Comparison of ENCODE assay signal across 1 cellular context in the genomic region with DNA sequence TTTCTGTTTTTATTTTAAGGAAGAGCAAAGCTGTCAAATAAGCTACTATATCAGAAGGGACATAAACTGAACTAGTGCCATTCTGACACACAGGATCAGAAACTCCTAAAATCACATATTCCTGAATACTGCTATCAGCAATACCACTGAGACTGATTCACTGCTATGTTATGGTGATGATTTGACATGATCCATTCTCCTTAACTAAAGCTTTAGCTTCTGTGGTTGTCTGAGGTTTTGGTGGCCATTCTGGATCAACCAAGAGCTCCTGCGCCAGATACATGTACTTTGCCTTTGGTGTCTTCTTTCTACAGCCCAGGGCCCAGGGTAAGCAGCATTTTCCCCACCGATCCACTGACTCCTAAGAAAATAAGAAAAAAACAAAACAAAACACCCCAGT.
TF ChIP-seq lines count a peak whose summit lies in the region.

No MANE protein-coding gene starts in this region.

TF ChIP-seq in IMR-90, 13 proteins besides CTCF, POLR2A, EP300 and RAD21 (continued from another document):
- no peak for TF ChIP-seq MAZ (IDR thresholded peaks at IDR 0.05; ENCODE audit: borderline replicate concordance, low read depth, low read length)
- TF ChIP-seq CHD1 (IDR thresholded peaks at IDR 0.05; ENCODE audit: low read depth, low read length), result no peak
- no peak for TF ChIP-seq RFX5 (IDR thresholded peaks at IDR 0.05; ENCODE audit: low read depth, low read length)
- TF ChIP-seq, protein P1, sequence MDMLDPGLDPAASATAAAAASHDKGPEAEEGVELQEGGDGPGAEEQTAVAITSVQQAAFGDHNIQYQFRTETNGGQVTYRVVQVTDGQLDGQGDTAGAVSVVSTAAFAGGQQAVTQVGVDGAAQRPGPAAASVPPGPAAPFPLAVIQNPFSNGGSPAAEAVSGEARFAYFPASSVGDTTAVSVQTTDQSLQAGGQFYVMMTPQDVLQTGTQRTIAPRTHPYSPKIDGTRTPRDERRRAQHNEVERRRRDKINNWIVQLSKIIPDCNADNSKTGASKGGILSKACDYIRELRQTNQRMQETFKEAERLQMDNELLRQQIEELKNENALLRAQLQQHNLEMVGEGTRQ (IDR thresholded peaks at IDR 0.05; ENCODE audit: low read depth, low read length), result no peak
- no peak for TF ChIP-seq MAFK (IDR thresholded peaks at IDR 0.05; ENCODE audit: low read depth, low read length)
- TF ChIP-seq BHLHE40 (IDR thresholded peaks at IDR 0.05; ENCODE audit: low read depth, low read length), result no peak
- TF ChIP-seq FOS (IDR thresholded peaks at IDR 0.05; ENCODE audit: low read depth, low read length), result no peak
- TF ChIP-seq RCOR1 (IDR thresholded peaks at IDR 0.05; ENCODE audit: insufficient replicate concordance, low read length), result no peak
- no peak for TF ChIP-seq CEBPB (IDR thresholded peaks at IDR 0.05; ENCODE audit: low read depth, low read length)
- TF ChIP-seq MXI1 (IDR thresholded peaks at IDR 0.05; ENCODE audit: borderline replicate concordance, low read depth, low read length), result no peak
- TF ChIP-seq, protein P2, sequence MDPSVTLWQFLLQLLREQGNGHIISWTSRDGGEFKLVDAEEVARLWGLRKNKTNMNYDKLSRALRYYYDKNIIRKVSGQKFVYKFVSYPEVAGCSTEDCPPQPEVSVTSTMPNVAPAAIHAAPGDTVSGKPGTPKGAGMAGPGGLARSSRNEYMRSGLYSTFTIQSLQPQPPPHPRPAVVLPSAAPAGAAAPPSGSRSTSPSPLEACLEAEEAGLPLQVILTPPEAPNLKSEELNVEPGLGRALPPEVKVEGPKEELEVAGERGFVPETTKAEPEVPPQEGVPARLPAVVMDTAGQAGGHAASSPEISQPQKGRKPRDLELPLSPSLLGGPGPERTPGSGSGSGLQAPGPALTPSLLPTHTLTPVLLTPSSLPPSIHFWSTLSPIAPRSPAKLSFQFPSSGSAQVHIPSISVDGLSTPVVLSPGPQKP (IDR thresholded peaks at IDR 0.05; ENCODE audit: borderline replicate concordance, low read depth, low read length), result no peak
